1 cellular context compared by ENCODE assay signal in the genomic region with DNA sequence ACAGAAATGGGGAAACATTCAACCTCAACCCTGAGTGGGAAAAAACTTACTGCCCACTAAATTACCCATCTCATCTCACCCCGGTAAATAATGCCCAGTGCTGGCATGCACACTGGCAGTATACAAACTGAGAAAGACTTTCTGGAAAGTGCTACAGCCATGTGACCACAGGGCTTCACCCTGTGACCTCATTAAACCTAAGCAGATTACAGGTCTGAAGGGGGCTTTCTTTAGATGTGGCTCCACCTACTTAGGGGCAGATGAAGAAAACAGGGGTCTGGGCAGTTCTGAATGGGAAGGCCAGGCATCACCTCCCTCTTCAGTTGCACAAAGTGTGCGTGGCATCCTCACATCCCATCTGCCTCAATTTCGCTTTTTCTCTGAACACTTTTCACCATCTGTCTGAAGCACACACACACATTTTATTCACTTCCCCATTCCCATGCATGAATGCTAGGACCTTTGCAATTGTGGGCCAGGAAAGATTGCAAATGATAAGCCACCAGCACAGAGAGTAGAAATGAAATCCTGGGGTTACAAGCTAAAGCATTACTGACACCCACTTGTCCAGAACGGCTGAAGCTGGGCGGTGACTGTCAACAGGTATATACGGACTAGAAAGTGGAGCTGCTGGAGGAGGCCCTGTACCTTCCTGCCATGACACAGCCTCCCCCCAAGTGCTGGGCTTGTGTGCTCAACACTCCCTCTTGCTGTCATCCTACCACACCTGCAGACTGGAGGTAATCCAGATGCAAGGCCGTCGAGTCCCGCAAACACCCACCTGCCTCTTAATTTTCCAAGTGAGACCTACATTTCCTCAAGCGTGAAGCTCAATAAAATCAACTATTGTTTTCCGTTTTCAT.
TF ChIP-seq lines count a peak whose summit lies in the region.

No MANE protein-coding gene starts in this region.

TF ChIP-seq in endothelial cell of umbilical vein, 7 proteins besides CTCF, POLR2A, EP300 and RAD21 (continued from another document):
- TF ChIP-seq, protein P1, sequence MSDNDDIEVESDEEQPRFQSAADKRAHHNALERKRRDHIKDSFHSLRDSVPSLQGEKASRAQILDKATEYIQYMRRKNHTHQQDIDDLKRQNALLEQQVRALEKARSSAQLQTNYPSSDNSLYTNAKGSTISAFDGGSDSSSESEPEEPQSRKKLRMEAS (IDR thresholded peaks at IDR 0.05; ENCODE audit: insufficient read depth, insufficient read length) = no peak
- TF ChIP-seq JUN (IDR thresholded peaks at IDR 0.05; ENCODE audit: borderline replicate concordance, insufficient read depth, insufficient read length, low read depth) (no peak), EZH2 (IDR thresholded peaks at IDR 0.05; ENCODE audit: borderline replicate concordance, low read depth, low read length, severe bottlenecking) (no peak)
TF ChIP-seq in endothelial cell of umbilical vein: peak in this region for 0.
